In genomic region chr1:182368369-182368768, GRCh38 we compare ENCODE assay signal across 19 cellular contexts. TPM values are rescaled to one million over a fixed set of nuclear protein-coding genes. Genes with fewer than 3 reads are reported as not detected.
A peak's percentile ranks its signal among the peaks of the same experiment; 100 is the strongest.
DNase-seq lines count a peak whose midpoint lies in the region; ATAC-seq and TF ChIP-seq lines count a peak whose summit lies in the region.
"Had no signal": no experiment of that assay in that cellular context is flagged by ENCODE, and none has a peak within 500 bp of the region (broad histone marks: within the 10 kb centered on the region; RNA-seq: fewer than 3 reads in every experiment).

No MANE protein-coding gene starts in this region.

- no peaks in the 10 kb centered on the region for H3K36me3 Mint-ChIP-seq in nephron (ENCODE audit: low read depth)

- H3K9me3 ChIP-seq in esophagus squamous epithelium = no peaks in the 10 kb centered on the region
- H3K9me3 ChIP-seq: A549, SJCRH30 had no signal

- H3K4me3 ChIP-seq in GM12865 (ENCODE audit: low read depth, low read length) (peak overlapping the region; percentile 27), esophagus squamous epithelium (no peak overlapping the region)
- H3K4me3 ChIP-seq: A549, GM23338, SJCRH30 had no signal

- no peaks in the 10 kb centered on the region for H3K9me3 Mint-ChIP-seq in nephron
- H3K9me3 Mint-ChIP-seq: CD4-positive, alpha-beta T cell; GM23338 had no signal

- peaks cover 11% of the 10 kb centered on the region for H3K4me1 Mint-ChIP-seq in nephron

- H3K4me3 Mint-ChIP-seq in nephron = no peak overlapping the region
- H3K4me3 Mint-ChIP-seq: CD4-positive, alpha-beta T cell; GM23338 had no signal

- H3K27ac Mint-ChIP-seq in nephron = peak overlapping the region in 2 of 3 experiments; percentile 1 to 59
- H3K27ac Mint-ChIP-seq: CD4-positive, alpha-beta T cell; GM23338 had no signal

- peaks cover 0 to 12% (median 0%) of the 10 kb centered on the region in 3 donors for H3K4me1 ChIP-seq in esophagus squamous epithelium
- H3K4me1 ChIP-seq: A549, SJCRH30 had no signal

- TF ChIP-seq CTCF in GM12865 (IDR thresholded peaks at IDR 0.05; ENCODE audit: insufficient read depth, low read depth, low read length, missing control alignments) = no peak
- TF ChIP-seq CTCF in nephron (IDR thresholded peaks at IDR 0.05; ENCODE audit: unreplicated experiment in 3 of 3) = no peak
- no peak for TF ChIP-seq CTCF in esophagus squamous epithelium (IDR thresholded peaks at IDR 0.05)

- no peaks in the 10 kb centered on the region for H3K36me3 ChIP-seq in esophagus squamous epithelium
- H3K36me3 ChIP-seq: SJCRH30 had no signal

- no peaks in the 10 kb centered on the region for H3K27me3 Mint-ChIP-seq in nephron (ENCODE audit: low read depth)

- ATAC-seq in GM21360 (IDR thresholded peaks at IDR 0.05; ENCODE audit: unreplicated experiment) = peak; percentile 59
- no peak for ATAC-seq in GM21526 (IDR thresholded peaks at IDR 0.05; ENCODE audit: low FRiP score, unreplicated experiment)
- ATAC-seq: A549, GM23338 had no signal

- DNase-seq in GM12865 (ENCODE audit: low read depth) = no peak
- peak; percentile 98 for DNase-seq in NCI-H526 treated with DMSO at 0.1 percent for 48 hours (lab: John Stamatoyannopoulos, UW)
- DNase-seq in esophagus squamous epithelium (lab: John Stamatoyannopoulos, UW) = no peak
- no peak for DNase-seq in hypothalamus (lab: John Stamatoyannopoulos, UW)
- DNase-seq: CD4-positive, alpha-beta T cell; DMS153; GDM1; HCEC 1CT; NCI-H1417; NCI-H187 treated with DMSO at 0.1 percent for 48 hours; NCI-H2227 treated with DMSO at 0.1 percent for 48 hours; NCI-H510A treated with DMSO at 0.1 percent for 48 hours; SJCRH30 had no signal

- H3K27me3 ChIP-seq in esophagus squamous epithelium = no peaks in the 10 kb centered on the region
- H3K27me3 ChIP-seq: SJCRH30 had no signal

- intact Hi-C loops in esophagus squamous epithelium (cut with DNase I) = no loop called here

- WGBS in esophagus squamous epithelium, 2 donors = 64 to 71% methylated on average over 4 of the region's 4 CpGs

- no peak for TF ChIP-seq POLR2A in esophagus squamous epithelium (IDR thresholded peaks at IDR 0.05)

- no peak overlapping the region for H3K27ac ChIP-seq in esophagus squamous epithelium
- H3K27ac ChIP-seq: A549, SJCRH30 had no signal

RNA-seq across cellular contexts. Expression of gene GLUL, which starts 23.2 kb away (rescaled TPM):
- 1,000 to 10,000 TPM in 3 of 4 donors, 100 to 1,000 TPM in 1; 597 to 1,638 (median 1,035) TPM for total RNA-seq in esophagus squamous epithelium

RNA-seq across cellular contexts. Expression of gene TEDDM1, which starts 32.1 kb away (rescaled TPM):
- total RNA-seq in esophagus squamous epithelium = not detected
- total RNA-seq: CD4-positive, alpha-beta T cell; Daoy; GM23338; SJCRH30 had no signal
